In genomic region chr5:132069561-132069960, GRCh38 we compare ENCODE assay signal across 29 cellular contexts.
DNase-seq lines count a peak whose midpoint lies in the region; ATAC-seq lines count a peak whose summit lies in the region.
"Had no signal": no experiment of that assay in that cellular context is flagged by ENCODE, and none has a peak within 500 bp of the region (broad histone marks: within the 10 kb centered on the region; RNA-seq: fewer than 3 reads in every experiment).

No MANE protein-coding gene starts in this region.

- peaks cover 72% of the 10 kb centered on the region for H3K4me1 Mint-ChIP-seq in stimulated activated memory B cell treated with anti-CD40 and anti-IgM and Interleukin-4, amounts not matched to agents 10 μg/mL and 1 μg/mL and 100 μg/mL, for 72 hours
- H3K4me1 Mint-ChIP-seq: GM23338 had no signal

- no peak for ATAC-seq in stimulated activated memory B cell treated with anti-CD40 and anti-IgM and Interleukin-4, amounts not matched to agents 10 μg/mL and 1 μg/mL and 100 μg/mL, for 72 hours
- ATAC-seq in HG03520 (IDR thresholded peaks at IDR 0.05; ENCODE audit: unreplicated experiment) (no peak), HG02938 (IDR thresholded peaks at IDR 0.05; ENCODE audit: unreplicated experiment) (no peak)
- ATAC-seq: esophagus mucosa, foreskin keratinocyte, GM23338, left colon, Right ventricle myocardium inferior had no signal

- H3K36me3 Mint-ChIP-seq in stimulated activated memory B cell treated with anti-CD40 and anti-IgM and Interleukin-4, amounts not matched to agents 10 μg/mL and 1 μg/mL and 100 μg/mL, for 72 hours: peaks cover under 1% of the 10 kb centered on the region
- H3K36me3 Mint-ChIP-seq: memory B cell had no signal

- DNase-seq in SIG-M5 treated with dmso at 0.1 percent for 504 hours (lab: John Stamatoyannopoulos, UW; ENCODE audit: unreplicated experiment): peak; percentile 32
- no peak for DNase-seq in SIG-M5 (lab: John Stamatoyannopoulos, UW)
- peak; percentile 85 for DNase-seq in MV-4-11 (lab: John Stamatoyannopoulos, UW)
- DNase-seq in UCSD-AML1 (lab: John Stamatoyannopoulos, UW; ENCODE audit: unreplicated experiment): peak; percentile 43
- DNase-seq in stimulated activated CD4-positive, alpha-beta T cell treated with anti-CD3 and anti-CD28 coated beads, Interleukin-4, amount 100 ng/mL, for 1 hour: no peak
- DNase-seq: activated CD4-positive, alpha-beta T cell treated with anti-CD3 and anti-CD28 coated beads for 1 hour; activated CD8-positive, alpha-beta memory T cell treated with anti-CD3 and anti-CD28 coated beads for 24 hours; activated naive CD4-positive, alpha-beta T cell treated with anti-CD3 and anti-CD28 coated beads for 36 hours; activated T-cell treated with anti-CD3 and anti-CD28 coated beads, Interleukin-2, amount 50 U/mL, for 1 hour; colonic mucosa; foreskin keratinocyte; GDM1; left colon; NCI-H1048; NCI-H2029; NCI-H226; nucleus accumbens; OCI-M1; small intestine; stimulated activated CD4-positive, alpha-beta T cell treated with anti-CD3 and anti-CD28 coated beads, Interleukin-2, amount 100 ng/mL, for 48 hours; stimulated activated naive CD4-positive, alpha-beta T cell treated with Interleukin-2 at 50 U/mL for 16 hours; thyroid gland had no signal

- no peaks in the 10 kb centered on the region for H3K9me3 Mint-ChIP-seq in stimulated activated memory B cell treated with anti-CD40 and anti-IgM and Interleukin-4, amounts not matched to agents 10 μg/mL and 1 μg/mL and 100 μg/mL, for 72 hours
- H3K9me3 Mint-ChIP-seq: activated naive CD4-positive, alpha-beta T cell treated with anti-CD3 and anti-CD28 coated beads for 36 hours; GM23338; memory B cell had no signal

- H3K27me3 Mint-ChIP-seq in stimulated activated memory B cell treated with anti-CD40 and anti-IgM and Interleukin-4, amounts not matched to agents 10 μg/mL and 1 μg/mL and 100 μg/mL, for 72 hours: no peaks in the 10 kb centered on the region
- H3K27me3 Mint-ChIP-seq: memory B cell had no signal

- peak overlapping the region; percentile 38 for H3K27ac Mint-ChIP-seq in stimulated activated memory B cell treated with anti-CD40 and anti-IgM and Interleukin-4, amounts not matched to agents 10 μg/mL and 1 μg/mL and 100 μg/mL, for 72 hours
- H3K27ac Mint-ChIP-seq: activated naive CD4-positive, alpha-beta T cell treated with anti-CD3 and anti-CD28 coated beads for 36 hours; memory B cell had no signal

- H3K4me3 Mint-ChIP-seq in stimulated activated memory B cell treated with anti-CD40 and anti-IgM and Interleukin-4, amounts not matched to agents 10 μg/mL and 1 μg/mL and 100 μg/mL, for 72 hours: no peak overlapping the region
- H3K4me3 Mint-ChIP-seq: activated naive CD4-positive, alpha-beta T cell treated with anti-CD3 and anti-CD28 coated beads for 36 hours; GM23338; memory B cell had no signal

Comparison
In these comparisons a context has a peak if more than half of its experiments do, and no peak if none do; other contexts are left out.
1. DNase-seq: peak in SIG-M5 treated with dmso at 0.1 percent for 504 hours (single experiment), MV-4-11 (single experiment) and UCSD-AML1 (single experiment); none in SIG-M5 (single experiment) and stimulated activated CD4-positive, alpha-beta T cell treated with anti-CD3 and anti-CD28 coated beads, Interleukin-4, amount 100 ng/mL, for 1 hour (single experiment).